In the genomic region with DNA sequence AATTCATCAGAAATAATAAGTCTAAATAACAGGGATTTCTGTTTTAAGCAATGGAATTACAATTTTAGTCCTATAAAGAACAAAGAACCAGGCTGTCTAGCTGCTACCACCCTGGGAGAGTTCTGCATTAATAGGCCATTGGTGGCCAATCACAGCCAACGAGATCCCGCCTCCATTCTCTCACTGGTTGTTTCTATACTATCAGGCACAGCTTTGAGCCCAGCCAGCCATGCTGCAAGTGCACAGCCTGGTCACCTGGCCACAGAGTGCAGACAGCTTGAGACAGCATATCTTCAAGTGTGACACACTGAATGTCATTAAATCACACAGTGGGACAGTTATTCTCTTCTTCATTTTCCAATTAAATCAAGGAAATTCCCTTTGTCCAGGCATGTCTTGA, we compare ENCODE assay signal across 1 cellular context.
TF ChIP-seq lines count a peak whose summit lies in the region.

No MANE protein-coding gene starts in this region.

TF ChIP-seq in GM23338, 12 proteins besides CTCF, POLR2A, EP300 and RAD21 (continued from another document):
- no peak for TF ChIP-seq EZH2phosphoT487 (IDR thresholded peaks at IDR 0.05; ENCODE audit: unreplicated experiment)
- TF ChIP-seq, protein P1, sequence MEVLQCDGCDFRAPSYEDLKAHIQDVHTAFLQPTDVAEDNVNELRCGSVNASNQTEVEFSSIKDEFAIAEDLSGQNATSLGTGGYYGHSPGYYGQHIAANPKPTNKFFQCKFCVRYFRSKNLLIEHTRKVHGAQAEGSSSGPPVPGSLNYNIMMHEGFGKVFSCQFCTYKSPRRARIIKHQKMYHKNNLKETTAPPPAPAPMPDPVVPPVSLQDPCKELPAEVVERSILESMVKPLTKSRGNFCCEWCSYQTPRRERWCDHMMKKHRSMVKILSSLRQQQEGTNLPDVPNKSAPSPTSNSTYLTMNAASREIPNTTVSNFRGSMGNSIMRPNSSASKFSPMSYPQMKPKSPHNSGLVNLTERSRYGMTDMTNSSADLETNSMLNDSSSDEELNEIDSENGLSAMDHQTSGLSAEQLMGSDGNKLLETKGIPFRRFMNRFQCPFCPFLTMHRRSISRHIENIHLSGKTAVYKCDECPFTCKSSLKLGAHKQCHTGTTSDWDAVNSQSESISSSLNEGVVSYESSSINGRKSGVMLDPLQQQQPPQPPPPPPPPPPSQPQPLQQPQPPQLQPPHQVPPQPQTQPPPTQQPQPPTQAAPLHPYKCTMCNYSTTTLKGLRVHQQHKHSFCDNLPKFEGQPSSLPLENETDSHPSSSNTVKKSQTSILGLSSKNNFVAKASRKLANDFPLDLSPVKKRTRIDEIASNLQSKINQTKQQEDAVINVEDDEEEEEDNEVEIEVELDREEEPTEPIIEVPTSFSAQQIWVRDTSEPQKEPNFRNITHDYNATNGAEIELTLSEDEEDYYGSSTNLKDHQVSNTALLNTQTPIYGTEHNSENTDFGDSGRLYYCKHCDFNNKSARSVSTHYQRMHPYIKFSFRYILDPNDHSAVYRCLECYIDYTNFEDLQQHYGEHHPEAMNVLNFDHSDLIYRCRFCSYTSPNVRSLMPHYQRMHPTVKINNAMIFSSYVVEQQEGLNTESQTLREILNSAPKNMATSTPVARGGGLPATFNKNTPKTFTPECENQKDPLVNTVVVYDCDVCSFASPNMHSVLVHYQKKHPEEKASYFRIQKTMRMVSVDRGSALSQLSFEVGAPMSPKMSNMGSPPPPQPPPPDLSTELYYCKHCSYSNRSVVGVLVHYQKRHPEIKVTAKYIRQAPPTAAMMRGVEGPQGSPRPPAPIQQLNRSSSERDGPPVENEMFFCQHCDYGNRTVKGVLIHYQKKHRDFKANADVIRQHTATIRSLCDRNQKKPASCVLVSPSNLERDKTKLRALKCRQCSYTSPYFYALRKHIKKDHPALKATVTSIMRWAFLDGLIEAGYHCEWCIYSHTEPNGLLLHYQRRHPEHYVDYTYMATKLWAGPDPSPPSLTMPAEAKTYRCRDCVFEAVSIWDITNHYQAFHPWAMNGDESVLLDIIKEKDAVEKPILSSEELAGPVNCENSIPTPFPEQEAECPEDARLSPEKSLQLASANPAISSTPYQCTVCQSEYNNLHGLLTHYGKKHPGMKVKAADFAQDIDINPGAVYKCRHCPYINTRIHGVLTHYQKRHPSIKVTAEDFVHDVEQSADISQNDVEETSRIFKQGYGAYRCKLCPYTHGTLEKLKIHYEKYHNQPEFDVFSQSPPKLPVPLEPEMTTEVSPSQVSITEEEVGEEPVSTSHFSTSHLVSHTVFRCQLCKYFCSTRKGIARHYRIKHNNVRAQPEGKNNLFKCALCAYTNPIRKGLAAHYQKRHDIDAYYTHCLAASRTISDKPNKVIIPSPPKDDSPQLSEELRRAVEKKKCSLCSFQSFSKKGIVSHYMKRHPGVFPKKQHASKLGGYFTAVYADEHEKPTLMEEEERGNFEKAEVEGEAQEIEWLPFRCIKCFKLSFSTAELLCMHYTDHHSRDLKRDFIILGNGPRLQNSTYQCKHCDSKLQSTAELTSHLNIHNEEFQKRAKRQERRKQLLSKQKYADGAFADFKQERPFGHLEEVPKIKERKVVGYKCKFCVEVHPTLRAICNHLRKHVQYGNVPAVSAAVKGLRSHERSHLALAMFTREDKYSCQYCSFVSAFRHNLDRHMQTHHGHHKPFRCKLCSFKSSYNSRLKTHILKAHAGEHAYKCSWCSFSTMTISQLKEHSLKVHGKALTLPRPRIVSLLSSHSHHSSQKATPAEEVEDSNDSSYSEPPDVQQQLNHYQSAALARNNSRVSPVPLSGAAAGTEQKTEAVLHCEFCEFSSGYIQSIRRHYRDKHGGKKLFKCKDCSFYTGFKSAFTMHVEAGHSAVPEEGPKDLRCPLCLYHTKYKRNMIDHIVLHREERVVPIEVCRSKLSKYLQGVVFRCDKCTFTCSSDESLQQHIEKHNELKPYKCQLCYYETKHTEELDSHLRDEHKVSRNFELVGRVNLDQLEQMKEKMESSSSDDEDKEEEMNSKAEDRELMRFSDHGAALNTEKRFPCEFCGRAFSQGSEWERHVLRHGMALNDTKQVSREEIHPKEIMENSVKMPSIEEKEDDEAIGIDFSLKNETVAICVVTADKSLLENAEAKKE (CRISPR knock-in tag; IDR thresholded peaks at IDR 0.05), result no peak
- TF ChIP-seq, protein P2, sequence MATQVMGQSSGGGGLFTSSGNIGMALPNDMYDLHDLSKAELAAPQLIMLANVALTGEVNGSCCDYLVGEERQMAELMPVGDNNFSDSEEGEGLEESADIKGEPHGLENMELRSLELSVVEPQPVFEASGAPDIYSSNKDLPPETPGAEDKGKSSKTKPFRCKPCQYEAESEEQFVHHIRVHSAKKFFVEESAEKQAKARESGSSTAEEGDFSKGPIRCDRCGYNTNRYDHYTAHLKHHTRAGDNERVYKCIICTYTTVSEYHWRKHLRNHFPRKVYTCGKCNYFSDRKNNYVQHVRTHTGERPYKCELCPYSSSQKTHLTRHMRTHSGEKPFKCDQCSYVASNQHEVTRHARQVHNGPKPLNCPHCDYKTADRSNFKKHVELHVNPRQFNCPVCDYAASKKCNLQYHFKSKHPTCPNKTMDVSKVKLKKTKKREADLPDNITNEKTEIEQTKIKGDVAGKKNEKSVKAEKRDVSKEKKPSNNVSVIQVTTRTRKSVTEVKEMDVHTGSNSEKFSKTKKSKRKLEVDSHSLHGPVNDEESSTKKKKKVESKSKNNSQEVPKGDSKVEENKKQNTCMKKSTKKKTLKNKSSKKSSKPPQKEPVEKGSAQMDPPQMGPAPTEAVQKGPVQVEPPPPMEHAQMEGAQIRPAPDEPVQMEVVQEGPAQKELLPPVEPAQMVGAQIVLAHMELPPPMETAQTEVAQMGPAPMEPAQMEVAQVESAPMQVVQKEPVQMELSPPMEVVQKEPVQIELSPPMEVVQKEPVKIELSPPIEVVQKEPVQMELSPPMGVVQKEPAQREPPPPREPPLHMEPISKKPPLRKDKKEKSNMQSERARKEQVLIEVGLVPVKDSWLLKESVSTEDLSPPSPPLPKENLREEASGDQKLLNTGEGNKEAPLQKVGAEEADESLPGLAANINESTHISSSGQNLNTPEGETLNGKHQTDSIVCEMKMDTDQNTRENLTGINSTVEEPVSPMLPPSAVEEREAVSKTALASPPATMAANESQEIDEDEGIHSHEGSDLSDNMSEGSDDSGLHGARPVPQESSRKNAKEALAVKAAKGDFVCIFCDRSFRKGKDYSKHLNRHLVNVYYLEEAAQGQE (IDR thresholded peaks at IDR 0.05; ENCODE audit: unreplicated experiment), result no peak
